Comparison of ENCODE assay signal across 31 cellular contexts in the genomic region with DNA sequence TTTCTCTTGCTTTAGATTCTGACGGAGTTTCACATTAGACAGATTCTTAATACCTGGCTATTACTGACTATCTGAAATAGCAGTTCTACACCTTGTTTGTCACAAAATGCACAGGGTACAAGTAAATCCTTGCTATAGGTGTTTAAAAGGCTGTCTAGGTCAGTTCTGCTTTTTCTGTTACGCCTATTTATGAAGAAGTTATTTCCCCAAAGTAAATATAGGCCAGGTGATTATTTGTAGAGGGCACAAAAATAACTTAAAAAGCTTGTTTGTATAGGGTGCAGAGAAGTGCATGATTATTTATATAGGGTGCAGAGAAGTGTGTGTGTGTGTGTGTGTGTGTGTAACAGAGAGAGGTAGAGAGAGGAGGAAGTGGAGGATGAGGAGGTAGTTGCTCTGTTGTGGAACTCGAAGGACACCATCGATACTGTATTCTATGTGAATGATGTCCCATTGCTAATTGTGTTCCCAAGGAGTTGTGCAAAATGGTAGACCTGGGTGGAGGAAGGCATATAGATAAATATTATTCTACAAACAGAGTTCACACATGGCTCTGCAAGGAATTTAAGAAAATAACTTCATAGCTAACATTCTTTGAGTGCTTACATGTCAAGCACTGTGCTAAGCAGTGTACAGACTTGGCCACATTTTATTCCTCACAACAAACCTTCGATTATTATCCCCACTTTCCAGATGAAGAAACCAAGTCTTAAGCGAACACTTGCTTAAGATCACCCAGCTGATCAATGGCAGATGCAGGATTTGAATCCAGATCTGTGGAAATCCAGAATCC.
A peak's percentile ranks its signal among the peaks of the same experiment; 100 is the strongest.
DNase-seq lines count a peak whose midpoint lies in the region; ATAC-seq and TF ChIP-seq lines count a peak whose summit lies in the region.
"Had no signal": no experiment of that assay in that cellular context is flagged by ENCODE, and none has a peak within 500 bp of the region (broad histone marks: within the 10 kb centered on the region; RNA-seq: fewer than 3 reads in every experiment).

No MANE protein-coding gene starts in this region.

- no peak overlapping the region for H3K27ac Mint-ChIP-seq in T-helper 17 cell
- peak overlapping the region; percentile 81 for H3K27ac Mint-ChIP-seq in stimulated activated naive B cell treated with anti-CD40 and anti-IgM and Interleukin-4, amounts not matched to agents 10 μg/mL and 1 μg/mL and 100 μg/mL, for 72 hours
- H3K27ac Mint-ChIP-seq: activated CD8-positive, alpha-beta T cell treated with anti-CD3 and anti-CD28 coated beads for 36 hours; activated naive CD8-positive, alpha-beta T cell treated with anti-CD3 and anti-CD28 coated beads, Interleukin-2, amount 10 ng/mL, durations not matched to agents 7 days and 5 days; CD4-positive, CD25-positive, alpha-beta regulatory T cell; HFFc6; immature natural killer cell had no signal

- CTCF ChIA-PET in PC-3 (lab: Charles Lee) = no interaction called here

- H3K36me3 ChIP-seq in BLaER1 (no peaks in the 10 kb centered on the region), PC-3 (ENCODE audit: low read depth, low read length) (no peaks in the 10 kb centered on the region)
- H3K36me3 ChIP-seq: stomach, upper lobe of left lung had no signal

- no peaks in the 10 kb centered on the region for H4K20me1 ChIP-seq in BLaER1
- H4K20me1 ChIP-seq in PC-3 (ENCODE audit: low read length) = no peaks in the 10 kb centered on the region

- H3K4me1 Mint-ChIP-seq in T-helper 17 cell = peaks cover 7% of the 10 kb centered on the region
- peaks cover 43 to 53% of the 10 kb centered on the region in 2 donors for H3K4me1 Mint-ChIP-seq in stimulated activated naive B cell treated with anti-CD40 and anti-IgM and Interleukin-4, amounts not matched to agents 10 μg/mL and 1 μg/mL and 100 μg/mL, for 72 hours
- H3K4me1 Mint-ChIP-seq: CD4-positive, CD25-positive, alpha-beta regulatory T cell; immature natural killer cell had no signal

- H3K9ac ChIP-seq in BLaER1 (no peak overlapping the region), PC-3 (ENCODE audit: low read length) (no peak overlapping the region)
- H3K9ac ChIP-seq: GM23248, parathyroid adenoma had no signal

- H3K9me3 Mint-ChIP-seq in stimulated activated naive B cell treated with anti-CD40 and anti-IgM and Interleukin-4, amounts not matched to agents 10 μg/mL and 1 μg/mL and 100 μg/mL, for 72 hours = peaks cover 3 to 4% of the 10 kb centered on the region in 2 donors
- H3K9me3 Mint-ChIP-seq: activated CD8-positive, alpha-beta T cell treated with anti-CD3 and anti-CD28 coated beads for 36 hours; HFFc6 had no signal

- H3K4me3 ChIP-seq in BLaER1 = no peak overlapping the region
- no peak overlapping the region for H3K4me3 ChIP-seq in PC-3 (ENCODE audit: low read length)
- H3K4me3 ChIP-seq: GM23248, K562, stomach, upper lobe of left lung had no signal

- H3F3A ChIP-seq in PC-3 (ENCODE audit: low read length, unreplicated experiment) = no peaks in the 10 kb centered on the region

- H3K36me3 Mint-ChIP-seq in T-helper 17 cell (ENCODE audit: low read depth) = peaks cover 3% of the 10 kb centered on the region
- H3K36me3 Mint-ChIP-seq in stimulated activated naive B cell treated with anti-CD40 and anti-IgM and Interleukin-4, amounts not matched to agents 10 μg/mL and 1 μg/mL and 100 μg/mL, for 72 hours = peaks cover 2 to 5% of the 10 kb centered on the region in 2 donors
- H3K36me3 Mint-ChIP-seq: CD4-positive, CD25-positive, alpha-beta regulatory T cell; immature natural killer cell had no signal

- no peaks in the 10 kb centered on the region for H3K79me2 ChIP-seq in PC-3 (ENCODE audit: low read length)
- H3K79me2 ChIP-seq: parathyroid adenoma had no signal

- DNase-seq in T-helper 17 cell (no peak), iris pigment epithelial cell (ENCODE audit: low read depth) (peak; percentile 34), PC-3 (no peak), AG08395 (ENCODE audit: low spot score) (no peak)
- DNase-seq in stimulated activated naive B cell treated with anti-CD40 and anti-IgM and Interleukin-4, amounts not matched to agents 10 μg/mL and 1 μg/mL and 100 μg/mL, for 72 hours = no peak
- no peak for DNase-seq in activated T-cell treated with anti-CD3 and anti-CD28 coated beads, Interleukin-2, amount 50 U/mL, for 1 hour
- DNase-seq: activated CD8-positive, alpha-beta T cell treated with anti-CD3 and anti-CD28 coated beads for 36 hours; activated effector memory CD4-positive, alpha-beta T cell treated with anti-CD3 and anti-CD28 coated beads, Interleukin-2, amount 50 U/mL, for 16 hours; activated naive CD8-positive, alpha-beta T cell treated with anti-CD3 and anti-CD28 coated beads, Interleukin-2, amount 10 ng/mL, durations not matched to agents 7 days and 5 days; activated T-cell treated with anti-CD3 and anti-CD28 coated beads for 4 hours; CD4-positive, CD25-positive, alpha-beta regulatory T cell; effector CD8-positive, alpha-beta T cell; erythroblast; foreskin keratinocyte; GM23248; HFFc6; hippocampal formation; immature natural killer cell; left ventricle myocardium superior; MM.1S; NCI-H1417; NCI-H2081 treated with DMSO at 0.1 percent for 48 hours; NCI-H446; right cardiac atrium; stomach; T-helper 9 cell; upper lobe of left lung had no signal

- POLR2A ChIA-PET in PC-3 (lab: Charles Lee; ENCODE audit: unreplicated experiment) = no interaction called here

- H3K27ac ChIP-seq in BLaER1 (peak overlapping the region; percentile 74; the same call in 1 of the 2 replicates), PC-3 (ENCODE audit: low read length) (no peak overlapping the region)
- H3K27ac ChIP-seq: GM23248, parathyroid adenoma, upper lobe of left lung had no signal

- intact Hi-C loops in PC-3 (cut with micrococcal nuclease) = no loop called here

- peaks cover 12% of the 10 kb centered on the region for H3K27me3 Mint-ChIP-seq in T-helper 17 cell
- no peaks in the 10 kb centered on the region for H3K27me3 Mint-ChIP-seq in stimulated activated naive B cell treated with anti-CD40 and anti-IgM and Interleukin-4, amounts not matched to agents 10 μg/mL and 1 μg/mL and 100 μg/mL, for 72 hours
- H3K27me3 Mint-ChIP-seq: activated CD8-positive, alpha-beta T cell treated with anti-CD3 and anti-CD28 coated beads for 36 hours had no signal

- H3K9me3 ChIP-seq in BLaER1 (no peaks in the 10 kb centered on the region), T-helper 17 cell (ENCODE audit: control insufficient read depth, low read length, poor library complexity, severe bottlenecking) (no peaks in the 10 kb centered on the region), PC-3 (ENCODE audit: low read length) (no peaks in the 10 kb centered on the region)
- H3K9me3 ChIP-seq: stomach, upper lobe of left lung had no signal

- BruUV-seq in PC-3 (replicated peaks; lab: Mats Ljungman, UMichigan) = no TSS peak

- no peak for TF ChIP-seq CTCF in PC-3 (conservative IDR thresholded peaks at IDR 0.05; ENCODE audit: low read depth, low read length)

- ATAC-seq in T-helper 17 cell (no peak), PC-3 (no peak)
- ATAC-seq in stimulated activated naive B cell treated with anti-CD40 and anti-IgM and Interleukin-4, amounts not matched to agents 10 μg/mL and 1 μg/mL and 100 μg/mL, for 72 hours (replicated peaks) = peak; percentile 72 to 76
- ATAC-seq in activated CD4-positive, CD25-positive, alpha-beta regulatory T cell treated with anti-CD3 and anti-CD28 coated beads, Interleukin-2, amount 50 U/mL, for 24 hours = no peak
- ATAC-seq: activated CD8-positive, alpha-beta T cell treated with anti-CD3 and anti-CD28 coated beads for 36 hours; foreskin keratinocyte; K562 had no signal

- H3K4me3 Mint-ChIP-seq in T-helper 17 cell = peak overlapping the region; percentile 28
- peak overlapping the region; percentile 37 to 42 for H3K4me3 Mint-ChIP-seq in stimulated activated naive B cell treated with anti-CD40 and anti-IgM and Interleukin-4, amounts not matched to agents 10 μg/mL and 1 μg/mL and 100 μg/mL, for 72 hours
- H3K4me3 Mint-ChIP-seq: activated CD8-positive, alpha-beta T cell treated with anti-CD3 and anti-CD28 coated beads for 36 hours; activated naive CD8-positive, alpha-beta T cell treated with anti-CD3 and anti-CD28 coated beads, Interleukin-2, amount 10 ng/mL, durations not matched to agents 7 days and 5 days; CD4-positive, CD25-positive, alpha-beta regulatory T cell; HFFc6; immature natural killer cell had no signal

- no peak overlapping the region for H2AFZ ChIP-seq in PC-3 (ENCODE audit: low read length)
- H2AFZ ChIP-seq: GM23248, parathyroid adenoma had no signal

- peaks cover 81% of the 10 kb centered on the region for H3K4me1 ChIP-seq in BLaER1
- H3K4me1 ChIP-seq in PC-3 (ENCODE audit: insufficient read depth, low read length) = peaks cover 7% of the 10 kb centered on the region
- H3K4me1 ChIP-seq: parathyroid adenoma had no signal

- H3K27me3 ChIP-seq in BLaER1 (no peaks in the 10 kb centered on the region), PC-3 (ENCODE audit: low read length) (no peaks in the 10 kb centered on the region)
- H3K27me3 ChIP-seq: foreskin keratinocyte, stomach, upper lobe of left lung had no signal

- no peaks in the 10 kb centered on the region for H3K9me2 ChIP-seq in PC-3 (replicated peaks; ENCODE audit: low read length)

- H3K4me2 ChIP-seq in BLaER1 (peak overlapping the region; percentile 76), PC-3 (ENCODE audit: low read length) (no peak overlapping the region)

Comparison
In these comparisons a context has a peak if more than half of its experiments do, and no peak if none do; other contexts are left out.
1. ATAC-seq: peak in stimulated activated naive B cell treated with anti-CD40 and anti-IgM and Interleukin-4, amounts not matched to agents 10 μg/mL and 1 μg/mL and 100 μg/mL, for 72 hours (2 of 2); none in T-helper 17 cell (single experiment), PC-3 (single experiment) and activated CD4-positive, CD25-positive, alpha-beta regulatory T cell treated with anti-CD3 and anti-CD28 coated beads, Interleukin-2, amount 50 U/mL, for 24 hours (0 of 2).